17 cellular contexts compared by ENCODE assay signal in genomic region chr22:36449776-36450175, GRCh38. TPM values are rescaled to one million over a fixed set of nuclear protein-coding genes. Genes with fewer than 3 reads are reported as not detected.
DNase-seq lines count a peak whose midpoint lies in the region; ATAC-seq and TF ChIP-seq lines count a peak whose summit lies in the region.
"Had no signal": no experiment of that assay in that cellular context is flagged by ENCODE, and none has a peak within 500 bp of the region (broad histone marks: within the 10 kb centered on the region; RNA-seq: fewer than 3 reads in every experiment).

No MANE protein-coding gene starts in this region.

- H3K4me3 ChIP-seq in body of pancreas (no peak overlapping the region), mesenchymal stem cell (ENCODE audit: insufficient read depth in 1 of 2, low read depth in 1 of 2, low read length in 2 of 2) (no peak overlapping the region), suprapubic skin (no peak overlapping the region)
- H3K4me3 ChIP-seq: dorsolateral prefrontal cortex, HAP-1, neural progenitor cell had no signal

- no peak overlapping the region for H3K9ac ChIP-seq in mesenchymal stem cell (ENCODE audit: low read length)
- H3K9ac ChIP-seq: neural progenitor cell had no signal

- no peak overlapping the region for H4K8ac ChIP-seq in mesenchymal stem cell (ENCODE audit: low read length)

- H3K4me1 ChIP-seq in body of pancreas (peaks cover 53% of the 10 kb centered on the region), mesenchymal stem cell (ENCODE audit: control insufficient read depth, insufficient read depth, low read depth, low read length) (peaks cover 26% of the 10 kb centered on the region), suprapubic skin (peaks cover 54% of the 10 kb centered on the region)
- H3K4me1 ChIP-seq: neural progenitor cell had no signal

- no peaks in the 10 kb centered on the region for H3K9me3 Mint-ChIP-seq in activated naive CD4-positive, alpha-beta T cell treated with anti-CD3 and anti-CD28 coated beads, Interleukin-2, amount 10 ng/mL, durations not matched to agents 7 days and 5 days
- H3K9me3 Mint-ChIP-seq in activated naive CD4-positive, alpha-beta T cell treated with anti-CD3 and anti-CD28 coated beads for 36 hours, result no peaks in the 10 kb centered on the region
- H3K9me3 Mint-ChIP-seq: neural progenitor cell had no signal

- peak overlapping the region in 1 of 2 experiments; percentile 79 for H2BK12ac ChIP-seq in mesenchymal stem cell (ENCODE audit: low read length in 2 of 2)

- H2BK15ac ChIP-seq in mesenchymal stem cell (ENCODE audit: low read depth, poor library complexity, severe bottlenecking), result no peak overlapping the region

- peak overlapping the region; percentile 78 for H2AK5ac ChIP-seq in mesenchymal stem cell (ENCODE audit: low read length, severe bottlenecking)

- H3K79me1 ChIP-seq in mesenchymal stem cell (replicated peaks; ENCODE audit: low read length, poor library complexity, severe bottlenecking), result no peaks in the 10 kb centered on the region

- CTCF ChIA-PET in activated naive CD4-positive, alpha-beta T cell treated with anti-CD3 and anti-CD28 coated beads, Interleukin-2, amount 10 ng/mL, durations not matched to agents 7 days and 5 days (lab: Charles Lee), result interaction anchor here (1.1 kb wide), 1 partner anchor 12 kb away, joined by 3 read pairs; no protein-coding TSS in a partner anchor
- CTCF ChIA-PET in activated naive CD4-positive, alpha-beta T cell treated with anti-CD3 and anti-CD28 coated beads for 36 hours (lab: Charles Lee), result interaction anchor here (0.8 kb wide), 1 partner anchor 24 kb away, joined by 3 read pairs; no protein-coding TSS in a partner anchor

- H3K9me3 ChIP-seq in body of pancreas (no peaks in the 10 kb centered on the region), mesenchymal stem cell (ENCODE audit: control insufficient read depth, low read length) (no peaks in the 10 kb centered on the region), suprapubic skin (no peaks in the 10 kb centered on the region)
- H3K9me3 ChIP-seq: Caco-2, HAP-1 had no signal

- no peak overlapping the region for H3K4ac ChIP-seq in mesenchymal stem cell (ENCODE audit: low read depth in 1 of 2, low read length in 2 of 2)

- peak overlapping the region; percentile 3 for H4K91ac ChIP-seq in mesenchymal stem cell (ENCODE audit: low read length)

- no peak overlapping the region for H3K23ac ChIP-seq in mesenchymal stem cell (ENCODE audit: low read length in 2 of 2)

- TF ChIP-seq POLR2A in body of pancreas (IDR thresholded peaks at IDR 0.05) (no peak), suprapubic skin (IDR thresholded peaks at IDR 0.05) (no peak)

- no peak overlapping the region for H2AFZ ChIP-seq in mesenchymal stem cell (ENCODE audit: low read depth, low read length)

- peaks cover 1% of the 10 kb centered on the region for H3K36me3 Mint-ChIP-seq in activated naive CD4-positive, alpha-beta T cell treated with anti-CD3 and anti-CD28 coated beads, Interleukin-2, amount 10 ng/mL, durations not matched to agents 7 days and 5 days
- peaks cover 1% of the 10 kb centered on the region for H3K36me3 Mint-ChIP-seq in activated naive CD4-positive, alpha-beta T cell treated with anti-CD3 and anti-CD28 coated beads for 36 hours (ENCODE audit: low read depth)
- H3K36me3 Mint-ChIP-seq: neural progenitor cell had no signal

- no peak for TF ChIP-seq EP300 in suprapubic skin (IDR thresholded peaks at IDR 0.05)

- H2BK5ac ChIP-seq in mesenchymal stem cell (ENCODE audit: low read depth, low read length, poor library complexity, severe bottlenecking), result no peak overlapping the region

- ATAC-seq in body of pancreas, result no peak
- ATAC-seq in HG03469 (IDR thresholded peaks at IDR 0.05; ENCODE audit: unreplicated experiment), result no peak
- ATAC-seq: SK-N-SH treated with all-trans-retinoic acid at 6 μM for 48 hours had no signal

- peaks cover 4% of the 10 kb centered on the region for H3K27me3 Mint-ChIP-seq in activated naive CD4-positive, alpha-beta T cell treated with anti-CD3 and anti-CD28 coated beads, Interleukin-2, amount 10 ng/mL, durations not matched to agents 7 days and 5 days
- H3K27me3 Mint-ChIP-seq in activated naive CD4-positive, alpha-beta T cell treated with anti-CD3 and anti-CD28 coated beads for 36 hours (ENCODE audit: low read depth), result no peaks in the 10 kb centered on the region

- H3K4me1 Mint-ChIP-seq in activated naive CD4-positive, alpha-beta T cell treated with anti-CD3 and anti-CD28 coated beads, Interleukin-2, amount 10 ng/mL, durations not matched to agents 7 days and 5 days, result peaks cover 73% of the 10 kb centered on the region
- peaks cover 35% of the 10 kb centered on the region for H3K4me1 Mint-ChIP-seq in activated naive CD4-positive, alpha-beta T cell treated with anti-CD3 and anti-CD28 coated beads for 36 hours (ENCODE audit: low read depth)

- DNase-seq in activated naive CD4-positive, alpha-beta T cell treated with anti-CD3 and anti-CD28 coated beads, Interleukin-2, amount 10 ng/mL, durations not matched to agents 7 days and 5 days, result no peak
- no peak for DNase-seq in activated naive CD4-positive, alpha-beta T cell treated with anti-CD3 and anti-CD28 coated beads for 36 hours
- DNase-seq in body of pancreas (peak in 2 of 4 donors; percentile 15 to 18), mesenchymal stem cell (no peak), suprapubic skin (ENCODE audit: low spot score in 2 of 2) (no peak), NCI-H1694 (lab: John Stamatoyannopoulos, UW) (no peak), posterior vena cava (ENCODE audit: low spot score) (no peak)
- DNase-seq: activated gamma-delta T cell treated with Interleukin-2 at 50 U/mL for 16 hours; Caco-2; dorsolateral prefrontal cortex; NCI-H187; NCI-H524; stimulated activated CD4-positive, alpha-beta T cell treated with anti-CD3 and anti-CD28 coated beads, Interleukin-4, amount 100 ng/mL, for 4 hours had no signal

- no peak overlapping the region for H3K14ac ChIP-seq in mesenchymal stem cell (ENCODE audit: low read length in 2 of 2)

- TF ChIP-seq CTCF in body of pancreas (IDR thresholded peaks at IDR 0.05) (no peak), suprapubic skin (IDR thresholded peaks at IDR 0.05) (no peak)

- peak overlapping the region in 1 of 2 experiments; percentile 63 for H3K18ac ChIP-seq in mesenchymal stem cell (ENCODE audit: low read depth in 1 of 2, low read length in 2 of 2)

- WGBS in body of pancreas, 2 donors, result 53% methylated on average over 7 of the region's 7 CpGs; no CpG with 5 or more reads in 1 of the 2 donors
- WGBS in mesenchymal stem cell, result 95% methylated on average over 7 of the region's 7 CpGs
- WGBS in suprapubic skin, result 69% methylated on average over 3 of the region's 7 CpGs

- H3K27me3 ChIP-seq in body of pancreas (no peaks in the 10 kb centered on the region), mesenchymal stem cell (ENCODE audit: control insufficient read depth in 1 of 2, insufficient read depth in 1 of 2, low read length in 2 of 2) (no peaks in the 10 kb centered on the region), suprapubic skin (no peaks in the 10 kb centered on the region)
- H3K27me3 ChIP-seq: dorsolateral prefrontal cortex, neural progenitor cell had no signal

- peak overlapping the region; percentile 55 for H3K27ac Mint-ChIP-seq in activated naive CD4-positive, alpha-beta T cell treated with anti-CD3 and anti-CD28 coated beads, Interleukin-2, amount 10 ng/mL, durations not matched to agents 7 days and 5 days
- H3K27ac Mint-ChIP-seq in activated naive CD4-positive, alpha-beta T cell treated with anti-CD3 and anti-CD28 coated beads for 36 hours, result no peak overlapping the region
- H3K27ac Mint-ChIP-seq: neural progenitor cell had no signal

- H3K4me3 Mint-ChIP-seq in activated naive CD4-positive, alpha-beta T cell treated with anti-CD3 and anti-CD28 coated beads, Interleukin-2, amount 10 ng/mL, durations not matched to agents 7 days and 5 days, result no peak overlapping the region
- H3K4me3 Mint-ChIP-seq in activated naive CD4-positive, alpha-beta T cell treated with anti-CD3 and anti-CD28 coated beads for 36 hours, result no peak overlapping the region
- H3K4me3 Mint-ChIP-seq: neural progenitor cell had no signal

- H3K4me2 ChIP-seq in mesenchymal stem cell (ENCODE audit: low read length, poor library complexity, severe bottlenecking), result no peak overlapping the region
- H3K4me2 ChIP-seq: neural progenitor cell had no signal

- H2BK120ac ChIP-seq in mesenchymal stem cell (ENCODE audit: low read depth, low read length), result no peak overlapping the region

- intact Hi-C loops in activated naive CD4-positive, alpha-beta T cell treated with anti-CD3 and anti-CD28 coated beads for 36 hours (cut with micrococcal nuclease), result no loop called here
- intact Hi-C loops in body of pancreas (cut with DNase I), result loop anchor here (10.0 kb wide), 1 partner anchor 55 kb away; no protein-coding TSS in a partner anchor
- intact Hi-C loops in posterior vena cava (cut with DNase I), result no loop called here

- no peaks in the 10 kb centered on the region for H3K36me3 ChIP-seq in body of pancreas (replicated peaks in 1 of 2; ENCODE audit: insufficient read depth in 1 of 2, low read depth in 2 of 2)
- H3K36me3 ChIP-seq in mesenchymal stem cell (ENCODE audit: control insufficient read depth in 1 of 2, insufficient read depth in 2 of 2, low read depth in 1 of 2, low read length in 2 of 2), result no peaks in the 10 kb centered on the region
- H3K36me3 ChIP-seq in suprapubic skin, result no peaks in the 10 kb centered on the region
- H3K36me3 ChIP-seq: HAP-1, neural progenitor cell had no signal

- H3K27ac ChIP-seq in body of pancreas (peak overlapping the region in 3 of 4 donors; percentile 38 to 99 (median 57)), mesenchymal stem cell (ENCODE audit: low read length, poor library complexity, severe bottlenecking) (no peak overlapping the region), suprapubic skin (peak overlapping the region; percentile 43)
- H3K27ac ChIP-seq: neural progenitor cell had no signal

RNA-seq across cellular contexts. Expression of gene TXN2, which starts 31.7 kb away (rescaled TPM):
- 100 to 1,000 TPM; 108 to 113 TPM for total RNA-seq in activated naive CD4-positive, alpha-beta T cell treated with anti-CD3 and anti-CD28 coated beads for 36 hours
- total RNA-seq in body of pancreas (10 to 100 TPM; 27.0 to 44.5 TPM), suprapubic skin (10 to 100 TPM; 50.7 to 73.5 (median 61.3) TPM), posterior vena cava (10 to 100 TPM; 38.7 to 50.1 TPM)
- 66.7 TPM for polyA plus RNA-seq in mesenchymal stem cell (2013, experiment 1 of 2)
- 65.6 TPM for polyA plus RNA-seq in mesenchymal stem cell (2013, experiment 2 of 2)

RNA-seq across cellular contexts. Expression of gene FOXRED2, which starts 57.1 kb away (rescaled TPM):
- 10 to 100 TPM; 10.6 to 11.9 TPM for total RNA-seq in activated naive CD4-positive, alpha-beta T cell treated with anti-CD3 and anti-CD28 coated beads for 36 hours
- total RNA-seq in body of pancreas (1 to 10 TPM; 2.0 to 4.9 TPM), suprapubic skin (10 to 100 TPM; 11.4 to 20.9 (median 14.0) TPM), posterior vena cava (10 to 100 TPM in 1 of 2 donors, 1 to 10 TPM in 1; 7.9 to 17.2 TPM)
- polyA plus RNA-seq in mesenchymal stem cell (2013, experiment 1 of 2), result 12.9 TPM
- 12.8 TPM for polyA plus RNA-seq in mesenchymal stem cell (2013, experiment 2 of 2)
